Comparison of ENCODE assay signal across 11 cellular contexts in the genomic region with DNA sequence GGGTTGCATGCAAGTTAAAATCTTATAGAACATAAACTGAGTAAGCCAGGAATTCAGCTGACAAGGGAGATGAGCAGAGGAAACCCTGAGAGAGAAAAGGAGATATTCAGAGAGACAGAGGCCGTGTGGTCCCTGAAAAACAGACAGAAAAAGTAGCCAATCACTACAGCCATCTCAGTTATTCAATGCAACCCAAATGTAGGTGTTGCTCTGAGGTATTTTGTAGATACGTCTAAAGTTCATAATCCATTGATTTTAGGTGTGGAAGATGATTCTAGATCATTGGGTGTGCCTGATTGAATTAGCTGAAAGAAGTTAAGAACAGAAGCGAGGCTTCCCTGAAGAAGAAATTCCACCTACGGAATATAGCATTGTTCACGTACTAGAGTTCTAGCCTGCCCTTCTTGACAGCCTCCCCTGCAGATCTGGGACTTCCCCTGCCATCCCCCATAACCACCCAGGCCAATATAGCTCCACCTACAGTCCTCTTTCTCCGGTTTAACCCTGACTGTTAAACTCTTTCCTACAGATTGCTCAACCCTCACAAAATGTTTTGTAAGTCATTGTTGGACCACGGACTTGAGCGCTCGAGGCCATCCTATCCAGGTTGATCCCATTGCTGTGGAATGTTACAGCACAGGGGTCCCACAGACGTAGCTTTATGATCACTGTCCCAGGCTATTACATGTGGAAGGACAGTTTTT. TPM values are rescaled to one million over a fixed set of nuclear protein-coding genes. Genes with fewer than 3 reads are reported as not detected.
DNase-seq lines count a peak whose midpoint lies in the region; ATAC-seq, FAIRE-seq and TF ChIP-seq lines count a peak whose summit lies in the region.
"Had no signal": no experiment of that assay in that cellular context is flagged by ENCODE, and none has a peak within 500 bp of the region (broad histone marks: within the 10 kb centered on the region; RNA-seq: fewer than 3 reads in every experiment).

No MANE protein-coding gene starts in this region.

- H2BK5ac ChIP-seq in H1 (ENCODE audit: low read depth, low read length) (no peak overlapping the region), neuronal stem cell (ENCODE audit: low read length) (no peak overlapping the region)

- peak overlapping the region; percentile 87 for H2BK120ac ChIP-seq in H1 (replicated peaks; ENCODE audit: low read depth, low read length)
- no peak overlapping the region for H2BK120ac ChIP-seq in neuronal stem cell (ENCODE audit: low read depth, low read length)

- peak overlapping the region; percentile 4 for H4K5ac ChIP-seq in H1 (ENCODE audit: insufficient read length, low read depth, low read length)

- no peak overlapping the region for H4K91ac ChIP-seq in H1 (replicated peaks; ENCODE audit: insufficient read length, low read length)
- H4K91ac ChIP-seq in neuronal stem cell (ENCODE audit: low read depth, low read length, poor library complexity): no peak overlapping the region

- no peak overlapping the region for H3K9ac ChIP-seq in H1 (replicated peaks in 1 of 4; ENCODE audit: extremely low read depth in 1 of 4, low read depth in 3 of 4, low read length in 3 of 4)
- no peak overlapping the region for H3K9ac ChIP-seq in neuronal stem cell (ENCODE audit: low read depth, low read length, poor library complexity)

- no peaks in the 10 kb centered on the region for H3K9me3 ChIP-seq in H1 (ENCODE audit: insufficient read depth in 2 of 2, low read depth in 1 of 2, low read length in 1 of 2)
- H3K9me3 ChIP-seq in neuronal stem cell (replicated peaks in 1 of 2; ENCODE audit: control insufficient read depth in 2 of 2, insufficient read depth in 1 of 2, low read depth in 1 of 2, low read length in 2 of 2): no peaks in the 10 kb centered on the region
- H3K9me3 ChIP-seq in PC-9 (ENCODE audit: insufficient read depth, low read depth): no peaks in the 10 kb centered on the region
- H3K9me3 ChIP-seq: BE2C had no signal

- H3K4ac ChIP-seq in H1 (replicated peaks; ENCODE audit: insufficient read length, low read depth, low read length) (peak overlapping the region; percentile 91), neuronal stem cell (ENCODE audit: low read length) (no peak overlapping the region)

- H3K4me3 ChIP-seq in HL-60 (replicated peaks; ENCODE audit: insufficient read depth, low read length) (no peak overlapping the region), H1 (ENCODE audit: extremely low read depth in 1 of 4, insufficient read depth in 2 of 4, low read depth in 3 of 4, low read length in 4 of 4) (no peak overlapping the region), neuronal stem cell (ENCODE audit: low read length in 2 of 2) (no peak overlapping the region), PC-9 (no peak overlapping the region)

- peak; percentile 82 for FAIRE-seq in H1 (lab: Jason Lieb, UNC)

- no peak overlapping the region; the same call in 1 of the 2 replicates for H2BK20ac ChIP-seq in H1 (ENCODE audit: low read length)

- H3K79me1 ChIP-seq in H1 (ENCODE audit: low read depth, low read length): no peaks in the 10 kb centered on the region
- no peaks in the 10 kb centered on the region for H3K79me1 ChIP-seq in neuronal stem cell (ENCODE audit: low read depth, low read length)

- H3K56ac ChIP-seq in H1 (replicated peaks; ENCODE audit: insufficient read length, low read depth, low read length): no peak overlapping the region

- H2AK5ac ChIP-seq in H1 (ENCODE audit: low read depth, low read length): no peak overlapping the region
- no peak overlapping the region for H2AK5ac ChIP-seq in neuronal stem cell (ENCODE audit: low read depth, low read length)

- CTCF ChIA-PET in H1 (lab: Charles Lee; ENCODE audit: partially characterized antibody) (interaction anchor here (0.6 to 7.5 kb wide), 20 partner anchors 9 to 269 kb away, joined by 3 to 57 read pairs (median 4); partner anchors contain the start of gene AICDA), PC-9 (lab: Charles Lee) (no interaction called here)

- H2BK12ac ChIP-seq in H1 (ENCODE audit: low read depth, low read length) (no peak overlapping the region; the same call in 1 of the 2 replicates), neuronal stem cell (ENCODE audit: low read length) (no peak overlapping the region)

- H3K18ac ChIP-seq in H1 (ENCODE audit: extremely low read depth, low read length) (no peak overlapping the region; the same call in 1 of the 2 replicates), neuronal stem cell (ENCODE audit: low read length) (no peak overlapping the region)

- H4K8ac ChIP-seq in H1 (ENCODE audit: extremely low read depth, insufficient read depth, low read length) (no peak overlapping the region), neuronal stem cell (ENCODE audit: low read depth, low read length) (no peak overlapping the region)

- H3K4me1 ChIP-seq in H1 (replicated peaks in 1 of 4; ENCODE audit: control insufficient read depth in 3 of 4, insufficient read depth in 4 of 4, low read length in 3 of 4): no peaks in the 10 kb centered on the region
- no peaks in the 10 kb centered on the region for H3K4me1 ChIP-seq in neuronal stem cell (ENCODE audit: control insufficient read depth in 2 of 2, insufficient read depth in 1 of 2, low read depth in 1 of 2, low read length in 2 of 2)
- H3K4me1 ChIP-seq in PC-9 (replicated peaks; ENCODE audit: insufficient read depth): no peaks in the 10 kb centered on the region
- H3K4me1 ChIP-seq: BE2C had no signal

- peak overlapping the region; percentile 76 for H2AFZ ChIP-seq in H1 (ENCODE audit: low read length)
- H2AFZ ChIP-seq in neuronal stem cell (ENCODE audit: low read length): no peak overlapping the region
- H2AFZ ChIP-seq in PC-9: no peak overlapping the region

- peak; percentile 66 for DNase-seq in CD1c-positive myeloid dendritic cell (ENCODE audit: extremely low spot score)
- DNase-seq in HL-60 (ENCODE audit: low read depth in 1 of 2, low spot score in 1 of 2): peak; percentile 52 to 54
- no peak for DNase-seq in H1 (ENCODE audit: low read depth in 1 of 2, low spot score in 2 of 2)
- DNase-seq in neuronal stem cell (ENCODE audit: low spot score): no peak
- no peak for DNase-seq in PC-9
- no peak for DNase-seq in GM03348 (ENCODE audit: low spot score)
- DNase-seq in middle frontal gyrus (ENCODE audit: extremely low spot score, low spot score): no peak
- DNase-seq: BE2C; effector memory CD4-positive, alpha-beta T cell; NCI-H446 had no signal

- H3K9me2 ChIP-seq in PC-9 (ENCODE audit: insufficient read depth): no peaks in the 10 kb centered on the region

- 81% methylated on average over 10 of the region's 10 CpGs; no CpG with 5 or more reads in 1 of the 2 experiments for WGBS in H1 (ENCODE audit: extremely low coverage in 1 of 2, insufficient coverage in 1 of 2, insufficient read length in 1 of 2, insufficient replicate concordance in 2 of 2, low coverage in 1 of 2, low lambda C conversion rate in 2 of 2, missing lambda C conversion rate in 1 of 2), 2 experiments
- WGBS in neuronal stem cell (ENCODE audit: extremely low coverage in 2 of 2, insufficient read length in 2 of 2, insufficient replicate concordance in 1 of 2), 2 donors: no CpG with 5 or more reads among the region's 10 CpGs

- H3K79me2 ChIP-seq in H1 (ENCODE audit: control insufficient read depth in 1 of 2, insufficient read depth in 2 of 2, low read length in 2 of 2) (no peaks in the 10 kb centered on the region), PC-9 (ENCODE audit: low read depth) (no peaks in the 10 kb centered on the region)

- H3K36me3 ChIP-seq in H1 (ENCODE audit: control insufficient read depth in 2 of 4, insufficient read depth in 4 of 4, low read length in 3 of 4) (no peaks in the 10 kb centered on the region), neuronal stem cell (replicated peaks in 1 of 2; ENCODE audit: control insufficient read depth in 2 of 2, insufficient read depth in 2 of 2, low read length in 2 of 2) (no peaks in the 10 kb centered on the region), PC-9 (ENCODE audit: low read depth) (no peaks in the 10 kb centered on the region)
- H3K36me3 ChIP-seq: BE2C had no signal

- TF ChIP-seq CTCF in HL-60 (IDR thresholded peaks at IDR 0.05; ENCODE audit: insufficient read depth, low read length): peak; percentile 14
- peak in 2 of 3 experiments; percentile 21 to 33; a peak in 2 of 4 replicates for TF ChIP-seq CTCF in H1 (IDR thresholded peaks at IDR 0.05; ENCODE audit: control extremely low read depth in 1 of 3, insufficient read depth in 1 of 3, low read depth in 1 of 3, low read length in 3 of 3)
- no peak for TF ChIP-seq CTCF in PC-9 (conservative IDR thresholded peaks at IDR 0.05)

- no TSS peak for BruUV-seq in PC-9 (replicated peaks; lab: Mats Ljungman, UMichigan)

- no peak; a peak in 1 of 4 replicates for TF ChIP-seq RAD21 in H1 (IDR thresholded peaks at IDR 0.05 in 1 of 2, conservative IDR thresholded peaks at IDR 0.05 in 1 of 2; ENCODE audit: low read depth in 2 of 2, low read length in 2 of 2)

- H4K20me1 ChIP-seq in H1 (replicated peaks in 1 of 2; ENCODE audit: control insufficient read depth in 1 of 2, insufficient read depth in 2 of 2, low read length in 2 of 2) (no peaks in the 10 kb centered on the region), PC-9 (ENCODE audit: insufficient read depth) (no peaks in the 10 kb centered on the region)

- no peaks in the 10 kb centered on the region for H3F3A ChIP-seq in PC-9 (ENCODE audit: insufficient read depth, low read depth)

- TF ChIP-seq EP300 in H1 (IDR thresholded peaks at IDR 0.05; ENCODE audit: borderline replicate concordance in 1 of 2, low read depth in 2 of 2, low read length in 2 of 2): no peak

- intact Hi-C loops in PC-9 (cut with micrococcal nuclease; ENCODE audit: unreplicated experiment): no loop called here

- POLR2A ChIA-PET in H1 (lab: Charles Lee; ENCODE audit: partially characterized antibody) (interaction anchor here (0.8 kb wide), 1 partner anchor 1775 kb away, joined by 3 read pairs; no protein-coding TSS in a partner anchor), PC-9 (lab: Charles Lee; ENCODE audit: unreplicated experiment) (interaction anchor here (0.6 kb wide), 1 partner anchor 756 kb away, joined by 3 read pairs; no protein-coding TSS in a partner anchor)

- no peaks in the 10 kb centered on the region for H3K27me3 ChIP-seq in HL-60 (ENCODE audit: insufficient read depth, poor library complexity, severe bottlenecking)
- H3K27me3 ChIP-seq in H1 (replicated peaks in 1 of 4; ENCODE audit: control insufficient read depth in 3 of 4, extremely low read depth in 1 of 4, insufficient read depth in 3 of 4, low read length in 3 of 4): no peaks in the 10 kb centered on the region
- no peaks in the 10 kb centered on the region for H3K27me3 ChIP-seq in neuronal stem cell (ENCODE audit: control insufficient read depth in 3 of 3, insufficient read depth in 3 of 3, low read depth in 1 of 3, low read length in 3 of 3)
- H3K27me3 ChIP-seq in PC-9 (ENCODE audit: insufficient read depth, low read depth): peaks cover 4% of the 10 kb centered on the region; the same call in 1 of the 2 replicates
- H3K27me3 ChIP-seq: BE2C had no signal

- no peaks in the 10 kb centered on the region for H3K23me2 ChIP-seq in H1 (ENCODE audit: low read depth, low read length)

- H3K23ac ChIP-seq in H1 (ENCODE audit: insufficient read length) (no peak overlapping the region), neuronal stem cell (ENCODE audit: low read depth, low read length, poor library complexity) (no peak overlapping the region)

- peak; percentile 81 for ATAC-seq in GM19438 (IDR thresholded peaks at IDR 0.05; ENCODE audit: low read depth, unreplicated experiment)

- H2BK15ac ChIP-seq in H1 (ENCODE audit: low read length) (no peak overlapping the region), neuronal stem cell (ENCODE audit: low read length) (no peak overlapping the region)

- H3K27ac ChIP-seq in HL-60 (replicated peaks) (no peak overlapping the region; the same call in 1 of the 2 replicates), H1 (ENCODE audit: low read depth, low read length) (no peak overlapping the region), neuronal stem cell (replicated peaks; ENCODE audit: low read length) (no peak overlapping the region), PC-9 (no peak overlapping the region)

- H3K14ac ChIP-seq in H1 (ENCODE audit: insufficient read length) (no peak overlapping the region), neuronal stem cell (ENCODE audit: low read length) (no peak overlapping the region)

- no peak overlapping the region for H3K4me2 ChIP-seq in H1 (ENCODE audit: insufficient read depth in 1 of 2, low read depth in 2 of 2, low read length in 2 of 2)
- no peak overlapping the region for H3K4me2 ChIP-seq in neuronal stem cell (ENCODE audit: insufficient read depth, low read length, poor library complexity, severe bottlenecking)
- H3K4me2 ChIP-seq in PC-9: no peak overlapping the region

- TF ChIP-seq POLR2A in H1 (IDR thresholded peaks at IDR 0.05; ENCODE audit: control extremely low read depth in 1 of 2, low read depth in 2 of 2, low read length in 2 of 2): no peak

RNA-seq across cellular contexts. Expression of gene AICDA, which starts 21.7 kb away (rescaled TPM):
- not detected in 2 replicates for total RNA-seq in H1 (2021; fragmentation: NEBNext Ultra II Directional; extraction: Animal tissue kit (Norgen Biotek cat#: 25700))
- polyA plus RNA-seq in H1 (2011; rRNA removed): not detected in 2 replicates
- not detected for polyA plus RNA-seq in H1 (2011; cell fraction: cytosol; rRNA removed)
- polyA plus RNA-seq in H1 (2011; cell fraction: nucleus; rRNA removed): not detected
- 0.10 TPM in 1 of 4 replicates, not detected in the others for polyA plus RNA-seq in H1 (2012, experiment 1 of 2)
- polyA plus RNA-seq in H1 (2012, experiment 2 of 2): not detected
- 0.08 TPM for polyA plus RNA-seq in H1 (2013, experiment 1 of 2)
- polyA plus RNA-seq in H1 (2013, experiment 2 of 2): 0.07 TPM
- not detected in 2 replicates for polyA minus RNA-seq in H1 (2011; rRNA and poly(A)+ RNA removed)
- not detected for polyA minus RNA-seq in H1 (2011; cell fraction: cytosol; rRNA and poly(A)+ RNA removed)
- not detected for polyA minus RNA-seq in H1 (2011; cell fraction: nucleus; rRNA and poly(A)+ RNA removed)
- polyA plus RNA-seq in neuronal stem cell (2013, experiment 1 of 2): not detected
- polyA plus RNA-seq in neuronal stem cell (2013, experiment 2 of 2): not detected
- total RNA-seq in PC-9 (2021): not detected in 2 replicates

RNA-seq across cellular contexts. Expression of gene CLEC4E, which starts 50.3 kb away (rescaled TPM):
- not detected in 2 replicates for total RNA-seq in H1 (2021; fragmentation: NEBNext Ultra II Directional; extraction: Animal tissue kit (Norgen Biotek cat#: 25700))
- 0.03 TPM in 1 of 2 replicates, not detected in the other for polyA plus RNA-seq in H1 (2011; rRNA removed)
- polyA plus RNA-seq in H1 (2011; cell fraction: cytosol; rRNA removed): not detected
- polyA plus RNA-seq in H1 (2011; cell fraction: nucleus; rRNA removed): not detected
- not detected in 4 replicates for polyA plus RNA-seq in H1 (2012, experiment 1 of 2)
- polyA plus RNA-seq in H1 (2012, experiment 2 of 2): not detected
- polyA plus RNA-seq in H1 (2013, experiment 1 of 2): not detected
- not detected for polyA plus RNA-seq in H1 (2013, experiment 2 of 2)
- not detected in 2 replicates for polyA minus RNA-seq in H1 (2011; rRNA and poly(A)+ RNA removed)
- polyA minus RNA-seq in H1 (2011; cell fraction: cytosol; rRNA and poly(A)+ RNA removed): not detected
- not detected for polyA minus RNA-seq in H1 (2011; cell fraction: nucleus; rRNA and poly(A)+ RNA removed)
- polyA plus RNA-seq in neuronal stem cell (2013, experiment 1 of 2): not detected
- not detected for polyA plus RNA-seq in neuronal stem cell (2013, experiment 2 of 2)
- not detected in 2 replicates for total RNA-seq in PC-9 (2021)

Comparison
In these comparisons a context has a peak if more than half of its experiments do, and no peak if none do; other contexts are left out.
1. DNase-seq: peak in CD1c-positive myeloid dendritic cell (single experiment) and HL-60 (2 of 2); none in H1 (0 of 2), neuronal stem cell (single experiment), PC-9 (0 of 2), GM03348 (single experiment) and middle frontal gyrus (single experiment).